In the genomic region with DNA sequence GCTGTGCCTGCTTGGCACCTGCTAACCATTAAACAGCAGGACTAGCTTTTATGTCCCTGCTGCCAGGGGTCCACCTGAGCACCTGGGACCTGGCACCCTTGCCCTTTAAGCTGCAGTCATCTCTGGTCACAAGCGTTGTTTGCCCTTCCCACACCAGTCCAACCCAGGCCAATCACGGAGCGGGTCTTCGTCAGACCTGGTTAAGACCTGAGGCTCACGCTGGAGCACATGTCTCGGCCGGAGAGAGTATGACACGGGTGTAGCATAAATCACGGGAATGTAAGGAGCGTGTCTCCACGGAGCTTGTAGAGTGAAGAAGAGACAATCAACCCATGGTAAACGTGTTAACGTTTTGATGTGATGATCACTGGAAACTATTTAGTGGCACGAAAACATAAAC, we compare ENCODE assay signal across 19 cellular contexts.
"Had no signal": no experiment of that assay in that cellular context is flagged by ENCODE, and none has a peak within 500 bp of the region (broad histone marks: within the 10 kb centered on the region; RNA-seq: fewer than 3 reads in every experiment).

No MANE protein-coding gene starts in this region.

- H3K36me3 ChIP-seq: Peyer's patch, SJCRH30 had no signal

- H3K27me3 ChIP-seq: Peyer's patch had no signal

- H3K4me1 ChIP-seq: Peyer's patch, SJCRH30 had no signal

- H3K27ac ChIP-seq: PC-9, Peyer's patch, SJCRH30 had no signal

- H3K4me3 ChIP-seq: PC-9, Peyer's patch, SJCRH30 had no signal

- ATAC-seq: Right ventricle myocardium inferior, SK-N-SH treated with all-trans-retinoic acid at 6 μM for 48 hours had no signal

- DNase-seq: KBM-7, MV-4-11, NCI-H1048, NCI-H1105, NCI-H1417 treated with DMSO at 0.1 percent for 48 hours, NCI-H1694, NCI-H187 treated with DMSO at 0.1 percent for 48 hours, NCI-H2029 treated with DMSO at 0.1 percent for 48 hours, NCI-H2171 treated with DMSO at 0.1 percent for 48 hours, NCI-H446 treated with DMSO at 0.1 percent for 48 hours, NCI-H510A treated with DMSO at 0.1 percent for 48 hours, NCI-H82, PC-9, Peyer's patch, SHP77 treated with DMSO at 0.1 percent for 48 hours, SJCRH30, T-helper 1 cell had no signal

- H3K9me3 ChIP-seq: Peyer's patch, SJCRH30 had no signal
